Comparison of ENCODE assay signal across 8 cellular contexts in genomic region chr17:16417896-16418683, GRCh38. TPM values are rescaled to one million over a fixed set of nuclear protein-coding genes. Genes with fewer than 3 reads are reported as not detected.
A peak's percentile ranks its signal among the peaks of the same experiment; 100 is the strongest.
DNase-seq lines count a peak whose midpoint lies in the region; ATAC-seq and TF ChIP-seq lines count a peak whose summit lies in the region.

No MANE protein-coding gene starts in this region.

- H3K27me3 ChIP-seq in breast epithelium (no peaks in the 10 kb centered on the region), upper lobe of left lung (no peaks in the 10 kb centered on the region)

- TF ChIP-seq EP300 in upper lobe of left lung (IDR thresholded peaks at IDR 0.05): no peak

- intact Hi-C loops in breast epithelium (cut with DNase I; ENCODE audit: low total_unique reads) (no loop called here), MCF 10A (cut with micrococcal nuclease) (no loop called here)
- intact Hi-C loops in activated CD4-positive, alpha-beta memory T cell treated with anti-CD3 and anti-CD28 coated beads for 36 hours (cut with micrococcal nuclease): loop anchor here (2.0 to 10.0 kb wide), 3 partner anchors 131 to 393 kb away; partner anchors contain the start of genes NCOR1 and PIGL

- no peak for TF ChIP-seq POLR2A in breast epithelium (IDR thresholded peaks at IDR 0.05)
- TF ChIP-seq POLR2A in upper lobe of left lung (IDR thresholded peaks at IDR 0.05): no peak
- TF ChIP-seq POLR2A in GM18505 (IDR thresholded peaks at IDR 0.05; ENCODE audit: borderline replicate concordance, extremely low read depth, insufficient read depth, insufficient read length): no peak

- ATAC-seq in upper lobe of left lung (ENCODE audit: low FRiP score in 2 of 2) (no peak), GM18505 (IDR thresholded peaks at IDR 0.05; ENCODE audit: unreplicated experiment) (no peak)

- H3K27me3 Mint-ChIP-seq in MCF 10A (ENCODE audit: insufficient read depth, unreplicated experiment): no peaks in the 10 kb centered on the region
- no peaks in the 10 kb centered on the region for H3K27me3 Mint-ChIP-seq in activated CD4-positive, alpha-beta memory T cell treated with anti-CD3 and anti-CD28 coated beads for 36 hours

- no peak overlapping the region for H3K27ac Mint-ChIP-seq in MCF 10A (ENCODE audit: low read depth, unreplicated experiment)
- H3K27ac Mint-ChIP-seq in activated CD4-positive, alpha-beta memory T cell treated with anti-CD3 and anti-CD28 coated beads for 36 hours: peak overlapping the region; percentile 100

- no peak overlapping the region for H3K4me3 Mint-ChIP-seq in MCF 10A (ENCODE audit: unreplicated experiment)
- peak overlapping the region; percentile 52 for H3K4me3 Mint-ChIP-seq in activated CD4-positive, alpha-beta memory T cell treated with anti-CD3 and anti-CD28 coated beads for 36 hours

- H3K27ac ChIP-seq in breast epithelium (peak overlapping the region; percentile 57 to 82), upper lobe of left lung (peak overlapping the region; percentile 39 to 92 (median 61)), caudate nucleus (ENCODE audit: low read depth, low read length) (no peak overlapping the region)

- no peaks in the 10 kb centered on the region for H3K36me3 ChIP-seq in breast epithelium
- peaks cover 6 to 53% (median 23%) of the 10 kb centered on the region in 4 donors for H3K36me3 ChIP-seq in upper lobe of left lung

- 65 to 83% methylated on average over 3 to 7 of the region's 7 CpGs for WGBS in upper lobe of left lung, 2 donors

- POLR2A ChIA-PET in MCF 10A (lab: Yijun Ruan, JAX): interaction anchor here (0.7 to 2.4 kb wide), 3 partner anchors 10 to 21 kb away, joined by 4 to 11 read pairs (median 5); no protein-coding TSS in a partner anchor
- POLR2A ChIA-PET in activated CD4-positive, alpha-beta memory T cell treated with anti-CD3 and anti-CD28 coated beads for 36 hours (lab: Charles Lee): interaction anchor here (0.7 to 6.3 kb wide), 4 partner anchors 10 to 36 kb away, joined by 3 to 61 read pairs (median 26); partner anchors contain the start of gene UBB

- H3K4me1 Mint-ChIP-seq in MCF 10A (ENCODE audit: insufficient read depth, unreplicated experiment): peaks cover 9% of the 10 kb centered on the region
- peaks cover 53% of the 10 kb centered on the region for H3K4me1 Mint-ChIP-seq in activated CD4-positive, alpha-beta memory T cell treated with anti-CD3 and anti-CD28 coated beads for 36 hours (ENCODE audit: low read depth)

- no peaks in the 10 kb centered on the region for H3K9me3 ChIP-seq in breast epithelium
- H3K9me3 ChIP-seq in upper lobe of left lung: no peaks in the 10 kb centered on the region

- BruUV-seq in MCF 10A (replicated peaks; lab: Mats Ljungman, UMichigan): no TSS peak

- no peak overlapping the region for H3K4me3 ChIP-seq in breast epithelium
- no peak overlapping the region for H3K4me3 ChIP-seq in upper lobe of left lung

- CTCF ChIA-PET in MCF 10A (lab: Yijun Ruan, JAX): interaction anchor here (0.6 to 0.8 kb wide), 2 partner anchors 10 kb away, joined by 3 to 5 read pairs; no protein-coding TSS in a partner anchor
- CTCF ChIA-PET in activated CD4-positive, alpha-beta memory T cell treated with anti-CD3 and anti-CD28 coated beads for 36 hours (lab: Charles Lee): interaction anchor here (1.3 to 5.6 kb wide), 6 partner anchors 10 to 103 kb away, joined by 4 to 79 read pairs (median 10); partner anchors contain the start of genes CENPV and UBB

- H3K4me1 ChIP-seq in breast epithelium (no peaks in the 10 kb centered on the region), upper lobe of left lung (peaks cover 30 to 44% (median 38%) of the 10 kb centered on the region in 4 donors)

- H3K9me3 Mint-ChIP-seq in MCF 10A (ENCODE audit: unreplicated experiment): no peaks in the 10 kb centered on the region
- no peaks in the 10 kb centered on the region for H3K9me3 Mint-ChIP-seq in activated CD4-positive, alpha-beta memory T cell treated with anti-CD3 and anti-CD28 coated beads for 36 hours

- TF ChIP-seq CTCF in breast epithelium (IDR thresholded peaks at IDR 0.05) (no peak), MCF 10A (IDR thresholded peaks at IDR 0.05; ENCODE audit: unreplicated experiment) (no peak), upper lobe of left lung (IDR thresholded peaks at IDR 0.05) (no peak)

- DNase-seq in breast epithelium (ENCODE audit: low spot score in 2 of 2): no peak
- no peak for DNase-seq in MCF 10A (ENCODE audit: unreplicated experiment)
- DNase-seq in activated CD4-positive, alpha-beta memory T cell treated with anti-CD3 and anti-CD28 coated beads for 36 hours: no peak
- peak; percentile 38 for DNase-seq in kidney glomerular epithelial cell (lab: John Stamatoyannopoulos, UW)
- peak in 1 of 2 donors; percentile 62 for DNase-seq in upper lobe of left lung
- no peak for DNase-seq in caudate nucleus (lab: John Stamatoyannopoulos, UW)
- DNase-seq in ecto neural progenitor cell (ENCODE audit: low spot score): no peak

- H3K36me3 Mint-ChIP-seq in MCF 10A (ENCODE audit: insufficient read depth, unreplicated experiment): no peaks in the 10 kb centered on the region
- H3K36me3 Mint-ChIP-seq in activated CD4-positive, alpha-beta memory T cell treated with anti-CD3 and anti-CD28 coated beads for 36 hours: peaks cover 32% of the 10 kb centered on the region

RNA-seq across cellular contexts. Expression of gene TRPV2, which starts 2.7 kb away (rescaled TPM):
- total RNA-seq in breast epithelium: 10 to 100 TPM in 2 of 3 donors, 1 to 10 TPM in 1; 6.6 to 14.2 (median 11.3) TPM
- total RNA-seq in MCF 10A (2022): not detected in 2 replicates
- 10 to 100 TPM; 46.0 to 50.6 TPM for total RNA-seq in activated CD4-positive, alpha-beta memory T cell treated with anti-CD3 and anti-CD28 coated beads for 36 hours
- total RNA-seq in upper lobe of left lung: 100 to 1,000 TPM in 2 of 6 donors, 10 to 100 TPM in 4; 33.4 to 127 (median 48.6) TPM

RNA-seq across cellular contexts. Expression of gene UBB, which starts 37.2 kb away (rescaled TPM):
- total RNA-seq in breast epithelium (100 to 1,000 TPM; 735 to 835 (median 828) TPM), MCF 10A (2022) (626 and 729 TPM in 2 replicates), upper lobe of left lung (1,000 to 10,000 TPM in 3 of 6 donors, 100 to 1,000 TPM in 3; 281 to 1,666 (median 998) TPM)
- total RNA-seq in activated CD4-positive, alpha-beta memory T cell treated with anti-CD3 and anti-CD28 coated beads for 36 hours: 1,000 to 10,000 TPM; 1,695 to 1,771 TPM
